In genomic region chr12:106033161-106033675, GRCh38 we compare ENCODE assay signal across 19 cellular contexts.
"Had no signal": no experiment of that assay in that cellular context is flagged by ENCODE, and none has a peak within 500 bp of the region (broad histone marks: within the 10 kb centered on the region; RNA-seq: fewer than 3 reads in every experiment).

No MANE protein-coding gene starts in this region.

- H3K27ac ChIP-seq: cardiac muscle cell, colonic mucosa, heart left ventricle, left ventricle myocardium inferior, neutrophil, right atrium auricular region, transverse colon, WERI-Rb-1 had no signal

- H3K4me1 ChIP-seq: colonic mucosa, transverse colon had no signal

- ATAC-seq: activated CD8-positive, alpha-beta T cell treated with anti-CD3 and anti-CD28 coated beads, Interleukin-2, amount 10 ng/mL, durations not matched to agents 7 days and 5 days; heart left ventricle; stimulated activated naive B cell treated with anti-CD40 and anti-IgM and Interleukin-4, amounts not matched to agents 10 μg/mL and 1 μg/mL and 100 μg/mL, for 72 hours; T-cell had no signal

- H3K27me3 ChIP-seq: cardiac muscle cell, colonic mucosa, heart left ventricle, neutrophil, right atrium auricular region, transverse colon had no signal

- DNase-seq: activated CD4-positive, alpha-beta T cell treated with anti-CD3 and anti-CD28 coated beads for 4 hours; activated CD8-positive, alpha-beta memory T cell treated with anti-CD3 and anti-CD28 coated beads, Interleukin-2, amount 50 U/mL, for 48 hours; activated CD8-positive, alpha-beta T cell treated with anti-CD3 and anti-CD28 coated beads, Interleukin-2, amount 10 ng/mL, durations not matched to agents 7 days and 5 days; activated naive CD8-positive, alpha-beta T cell treated with anti-CD3 and anti-CD28 coated beads, Interleukin-2, amount 10 ng/mL, durations not matched to agents 7 days and 5 days; anterior cingulate cortex; colonic mucosa; effector CD4-positive, alpha-beta T cell; heart left ventricle; left ventricle myocardium inferior; small intestine; stimulated activated naive B cell treated with anti-CD40 and anti-IgM and Interleukin-4, amounts not matched to agents 10 μg/mL and 1 μg/mL and 100 μg/mL, for 72 hours; T-cell; transverse colon; WERI-Rb-1 had no signal

- H3K36me3 ChIP-seq: cardiac muscle cell, colonic mucosa, heart left ventricle, left ventricle myocardium inferior, neutrophil, right atrium auricular region, transverse colon, WERI-Rb-1 had no signal

- FAIRE-seq: frontal cortex, islet of Langerhans, small intestine had no signal

- H3K4me3 ChIP-seq: cardiac muscle cell, colonic mucosa, heart left ventricle, left ventricle myocardium inferior, right atrium auricular region, transverse colon had no signal

- H3K9me3 ChIP-seq: colonic mucosa, heart left ventricle, left ventricle myocardium inferior, neutrophil, right atrium auricular region, transverse colon had no signal
